ENCODE assay signal across 22 cellular contexts in the genomic region with DNA sequence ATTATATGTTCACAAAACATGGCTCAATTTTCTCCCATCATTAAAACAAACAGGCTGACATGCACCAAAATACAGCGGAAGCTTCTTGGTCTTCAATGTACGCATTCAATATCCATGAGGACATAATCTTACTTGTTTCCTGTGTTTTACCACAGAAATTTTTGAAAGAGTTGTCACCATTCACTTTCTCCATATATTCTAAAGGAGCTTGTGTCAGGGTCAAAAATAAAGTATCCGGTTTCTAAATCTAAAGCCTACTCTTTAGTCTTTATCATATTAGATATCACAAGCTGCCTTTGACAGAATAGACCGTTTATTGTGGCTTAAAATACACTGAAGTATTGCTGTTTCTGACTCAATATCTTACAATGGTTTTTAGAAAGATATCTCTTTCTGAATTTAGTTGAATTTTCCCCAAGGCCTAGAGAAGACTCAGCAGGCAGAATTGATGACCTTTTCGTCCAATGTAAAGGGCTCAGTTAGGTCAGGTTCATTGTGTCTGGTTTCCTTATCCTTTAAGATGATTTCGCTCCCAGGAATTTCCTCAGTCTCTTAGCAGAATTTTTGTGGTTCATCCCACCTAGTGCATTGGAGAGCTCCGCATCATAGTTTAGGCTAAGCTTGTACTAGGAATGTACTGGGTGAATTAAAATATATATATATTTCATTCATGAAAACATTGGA.
DNase-seq lines count a peak whose midpoint lies in the region; ATAC-seq, FAIRE-seq and TF ChIP-seq lines count a peak whose summit lies in the region.
"Had no signal": no experiment of that assay in that cellular context is flagged by ENCODE, and none has a peak within 500 bp of the region (broad histone marks: within the 10 kb centered on the region; RNA-seq: fewer than 3 reads in every experiment).

No MANE protein-coding gene starts in this region.

- TF ChIP-seq RAD21 in H1 (IDR thresholded peaks at IDR 0.05 in 1 of 2, conservative IDR thresholded peaks at IDR 0.05 in 1 of 2; ENCODE audit: low read depth in 2 of 2, low read length in 2 of 2) = no peak

- no peak overlapping the region for H2BK15ac ChIP-seq in H1 (ENCODE audit: low read length)

- H3K23me2 ChIP-seq in H1 (ENCODE audit: low read depth, low read length) = no peaks in the 10 kb centered on the region

- no peak for TF ChIP-seq POLR2A in H1 (IDR thresholded peaks at IDR 0.05; ENCODE audit: control extremely low read depth in 1 of 2, low read depth in 2 of 2, low read length in 2 of 2)
- TF ChIP-seq POLR2A in Peyer's patch (IDR thresholded peaks at IDR 0.05) = no peak

- DNase-seq in Daoy (ENCODE audit: low read depth) (peak; percentile 12), RCC 7860 (ENCODE audit: low spot score) (peak; percentile 73), H1 (ENCODE audit: low read depth in 1 of 2, low spot score in 2 of 2) (no peak), osteoblast (ENCODE audit: insufficient read length, low spot score, missing footprints) (no peak), Peyer's patch (no peak), NCI-H1930 (lab: John Stamatoyannopoulos, UW) (no peak), colonic mucosa (no peak)
- DNase-seq: activated CD4-positive, CD25-positive, alpha-beta regulatory T cell treated with anti-CD3 and anti-CD28 coated beads, Interleukin-2, amount 50 U/mL, for 72 hours; activated CD8-positive, alpha-beta memory T cell treated with anti-CD3 and anti-CD28 coated beads, Interleukin-2, amount 50 U/mL, for 4 hours; activated naive CD4-positive, alpha-beta T cell treated with anti-CD3 and anti-CD28 coated beads for 36 hours; Kasumi-1; NCI-H187 treated with DMSO at 0.1 percent for 48 hours; NCI-H510A treated with DMSO at 0.1 percent for 48 hours; nucleus accumbens; PC-9; upper lobe of right lung had no signal

- TF ChIP-seq EP300 in H1 (IDR thresholded peaks at IDR 0.05; ENCODE audit: borderline replicate concordance in 1 of 2, low read depth in 2 of 2, low read length in 2 of 2) = no peak

- H3K56ac ChIP-seq in H1 (replicated peaks; ENCODE audit: insufficient read length, low read depth, low read length) = no peak overlapping the region

- no peak overlapping the region for H3K9ac ChIP-seq in H1 (replicated peaks in 1 of 4; ENCODE audit: extremely low read depth in 1 of 4, low read depth in 3 of 4, low read length in 3 of 4)
- H3K9ac ChIP-seq in colonic mucosa (ENCODE audit: low read depth in 2 of 2, low read length in 2 of 2) = no peak overlapping the region

- H3K36me3 ChIP-seq in H1 (ENCODE audit: control insufficient read depth in 2 of 4, insufficient read depth in 4 of 4, low read length in 3 of 4) (no peaks in the 10 kb centered on the region), osteoblast (ENCODE audit: insufficient read depth, low read length) (no peaks in the 10 kb centered on the region), Peyer's patch (no peaks in the 10 kb centered on the region), colonic mucosa (no peaks in the 10 kb centered on the region)
- H3K36me3 ChIP-seq: upper lobe of right lung had no signal

- H2BK12ac ChIP-seq in H1 (ENCODE audit: low read depth, low read length) = no peak overlapping the region

- H4K8ac ChIP-seq in H1 (ENCODE audit: extremely low read depth, insufficient read depth, low read length) = no peak overlapping the region

- H3K4me2 ChIP-seq in H1 (ENCODE audit: insufficient read depth in 1 of 2, low read depth in 2 of 2, low read length in 2 of 2) = no peak overlapping the region
- H3K4me2 ChIP-seq in osteoblast (ENCODE audit: insufficient read depth, low read length) = peak overlapping the region; percentile 5
- H3K4me2 ChIP-seq: PC-9 had no signal

- intact Hi-C loops in colonic mucosa (cut with DNase I) = no loop called here

- no peaks in the 10 kb centered on the region for H4K20me1 ChIP-seq in H1 (replicated peaks in 1 of 2; ENCODE audit: control insufficient read depth in 1 of 2, insufficient read depth in 2 of 2, low read length in 2 of 2)
- H4K20me1 ChIP-seq in osteoblast (ENCODE audit: insufficient read depth, low read length) = no peaks in the 10 kb centered on the region

- H2BK5ac ChIP-seq in H1 (ENCODE audit: low read depth, low read length) = no peak overlapping the region

- no peak for ATAC-seq in GM21515 (IDR thresholded peaks at IDR 0.05; ENCODE audit: unreplicated experiment)
- ATAC-seq: GM12878; stimulated activated memory B cell treated with anti-CD40 and anti-IgM and Interleukin-4, amounts not matched to agents 10 μg/mL and 1 μg/mL and 100 μg/mL, for 72 hours; upper lobe of right lung had no signal

- H2AK5ac ChIP-seq in H1 (ENCODE audit: low read depth, low read length) = no peak overlapping the region

- H2BK20ac ChIP-seq in H1 (ENCODE audit: low read length) = no peak overlapping the region

- H3K18ac ChIP-seq in H1 (ENCODE audit: extremely low read depth, low read length) = no peak overlapping the region

- CTCF ChIA-PET in H1 (lab: Charles Lee; ENCODE audit: partially characterized antibody) = interaction anchor here (0.7 kb wide), 1 partner anchor 1679 kb away, joined by 3 read pairs; no protein-coding TSS in a partner anchor

- POLR2A ChIA-PET in H1 (lab: Charles Lee; ENCODE audit: partially characterized antibody) = no interaction called here

- no peak overlapping the region for H3K14ac ChIP-seq in H1 (ENCODE audit: insufficient read length)

- H3K79me1 ChIP-seq in H1 (ENCODE audit: low read depth, low read length) = no peaks in the 10 kb centered on the region

- H3K27ac ChIP-seq in H1 (ENCODE audit: low read depth, low read length) (no peak overlapping the region), osteoblast (ENCODE audit: low read depth, low read length) (peak overlapping the region; percentile 66), Peyer's patch (no peak overlapping the region), colonic mucosa (no peak overlapping the region)
- H3K27ac ChIP-seq: C4-2B, HL-60, PC-9, upper lobe of right lung had no signal

- H3K9me3 ChIP-seq in H1 (ENCODE audit: insufficient read depth in 2 of 2, low read depth in 1 of 2, low read length in 1 of 2) (no peaks in the 10 kb centered on the region), osteoblast (ENCODE audit: low read depth, low read length) (no peaks in the 10 kb centered on the region), Peyer's patch (peaks cover 0 to 3% (median 0%) of the 10 kb centered on the region in 4 donors), colonic mucosa (no peaks in the 10 kb centered on the region)
- H3K9me3 ChIP-seq: upper lobe of right lung had no signal

- no peak overlapping the region for H3K4me3 ChIP-seq in H1 (ENCODE audit: extremely low read depth in 1 of 4, insufficient read depth in 2 of 4, low read depth in 3 of 4, low read length in 4 of 4)
- H3K4me3 ChIP-seq in osteoblast (ENCODE audit: insufficient read depth, low read length) = no peak overlapping the region
- H3K4me3 ChIP-seq in Peyer's patch = no peak overlapping the region
- H3K4me3 ChIP-seq in colonic mucosa = no peak overlapping the region
- H3K4me3 ChIP-seq: GM12878, PC-9, upper lobe of right lung had no signal

- no peak overlapping the region for H3K23ac ChIP-seq in H1 (ENCODE audit: insufficient read length)

- H3K4ac ChIP-seq in H1 (replicated peaks; ENCODE audit: insufficient read length, low read depth, low read length) = no peak overlapping the region

- H3K27me3 ChIP-seq in H1 (replicated peaks in 1 of 4; ENCODE audit: control insufficient read depth in 3 of 4, extremely low read depth in 1 of 4, insufficient read depth in 3 of 4, low read length in 3 of 4) = no peaks in the 10 kb centered on the region
- no peaks in the 10 kb centered on the region for H3K27me3 ChIP-seq in osteoblast (ENCODE audit: insufficient read depth, low read length)
- no peaks in the 10 kb centered on the region for H3K27me3 ChIP-seq in Peyer's patch
- H3K27me3 ChIP-seq in colonic mucosa = no peaks in the 10 kb centered on the region
- H3K27me3 ChIP-seq: upper lobe of right lung had no signal

- H2BK120ac ChIP-seq in H1 (replicated peaks; ENCODE audit: low read depth, low read length) = no peak overlapping the region

- no peak overlapping the region for H4K91ac ChIP-seq in H1 (replicated peaks; ENCODE audit: insufficient read length, low read length)

- H4K5ac ChIP-seq in H1 (ENCODE audit: insufficient read length, low read depth, low read length) = no peak overlapping the region

- 0 out of 2 replicates have a peak overlapping the region, but pooled peaks have one; percentile 8 for H2AFZ ChIP-seq in H1 (ENCODE audit: low read length)
- no peak overlapping the region for H2AFZ ChIP-seq in osteoblast (ENCODE audit: low read length)
- H2AFZ ChIP-seq: PC-9 had no signal

- peak; percentile 71 for FAIRE-seq in RCC 7860 (lab: Jason Lieb, UNC)
- no peak for FAIRE-seq in H1 (lab: Jason Lieb, UNC)
- FAIRE-seq: GM12878, islet of Langerhans had no signal

- 91% methylated on average over 7 of the region's 7 CpGs; no CpG with 5 or more reads in 1 of the 2 experiments for WGBS in H1 (ENCODE audit: extremely low coverage in 1 of 2, insufficient coverage in 1 of 2, insufficient read length in 1 of 2, insufficient replicate concordance in 2 of 2, low coverage in 1 of 2, low lambda C conversion rate in 2 of 2, missing lambda C conversion rate in 1 of 2), 2 experiments

- H3K79me2 ChIP-seq in H1 (ENCODE audit: control insufficient read depth in 1 of 2, insufficient read depth in 2 of 2, low read length in 2 of 2) (no peaks in the 10 kb centered on the region; a peak in 1 of 4 replicates), osteoblast (ENCODE audit: insufficient read depth, low read length) (no peaks in the 10 kb centered on the region)

- no peak for TF ChIP-seq CTCF in H1 (IDR thresholded peaks at IDR 0.05; ENCODE audit: control extremely low read depth in 1 of 3, insufficient read depth in 1 of 3, low read depth in 1 of 3, low read length in 3 of 3)
- TF ChIP-seq CTCF in osteoblast (IDR thresholded peaks at IDR 0.05; ENCODE audit: extremely low read depth, low read depth, low read length) = no peak
- TF ChIP-seq CTCF in Peyer's patch (IDR thresholded peaks at IDR 0.05) = no peak
- TF ChIP-seq CTCF in colonic mucosa (IDR thresholded peaks at IDR 0.05) = no peak

- H3K4me1 ChIP-seq in H1 (replicated peaks in 1 of 4; ENCODE audit: control insufficient read depth in 3 of 4, insufficient read depth in 4 of 4, low read length in 3 of 4) = peaks cover 0 to 5% (median 0%) of the 10 kb centered on the region in 4 experiments; a peak in 1 of 7 replicates
- peaks cover 25% of the 10 kb centered on the region for H3K4me1 ChIP-seq in osteoblast (ENCODE audit: insufficient read depth, low read length)
- no peaks in the 10 kb centered on the region for H3K4me1 ChIP-seq in Peyer's patch
- no peaks in the 10 kb centered on the region for H3K4me1 ChIP-seq in colonic mucosa
- H3K4me1 ChIP-seq: upper lobe of right lung had no signal

TF ChIP-seq in H1, 55 proteins besides CTCF, POLR2A, EP300 and RAD21 (continues in another document):
- no peak for TF ChIP-seq NRF1 (IDR thresholded peaks at IDR 0.05; ENCODE audit: low read depth, low read length)
- TF ChIP-seq GTF2F1 (IDR thresholded peaks at IDR 0.05; ENCODE audit: borderline replicate concordance, low read depth, low read length) = no peak
- no peak for TF ChIP-seq GABPA (IDR thresholded peaks at IDR 0.05; ENCODE audit: borderline replicate concordance, insufficient read depth, low read length)
- no peak for TF ChIP-seq RFX5 (IDR thresholded peaks at IDR 0.05; ENCODE audit: borderline replicate concordance, low read depth, low read length)
- no peak for TF ChIP-seq TAF1 (IDR thresholded peaks at IDR 0.05; ENCODE audit: low read depth, low read length)
- TF ChIP-seq BRCA1 (IDR thresholded peaks at IDR 0.05; ENCODE audit: low read depth, low read length) = no peak

Comparison
In these comparisons a context has a peak if more than half of its experiments do, and no peak if none do; other contexts are left out.
1. DNase-seq: peak in Daoy (single experiment) and RCC 7860 (single experiment); none in H1 (0 of 2), osteoblast (single experiment), Peyer's patch (0 of 3), NCI-H1930 (0 of 2) and colonic mucosa (single experiment).